Comparison of ENCODE assay signal across 22 cellular contexts in the genomic region with DNA sequence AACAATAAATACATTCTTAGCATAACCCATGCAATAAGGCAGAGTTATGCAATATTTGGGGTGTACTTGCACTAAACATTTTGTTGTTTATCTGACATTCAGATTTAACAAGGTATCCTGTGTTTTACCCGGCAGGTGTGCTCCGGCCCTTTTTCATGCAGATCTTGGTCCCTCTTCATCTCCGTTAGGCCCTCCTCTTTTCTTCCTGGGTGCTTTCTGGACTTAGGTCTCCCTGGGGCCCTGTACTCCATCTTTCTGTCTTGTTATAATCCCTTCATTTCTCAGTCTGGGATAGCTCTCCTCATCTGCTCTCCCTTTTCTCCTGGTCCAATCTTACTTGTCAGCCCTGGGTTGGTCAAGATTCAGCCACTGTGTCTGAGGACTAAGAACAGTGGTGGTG. TPM values are rescaled to one million over a fixed set of nuclear protein-coding genes. Genes with fewer than 3 reads are reported as not detected.
DNase-seq lines count a peak whose midpoint lies in the region; ATAC-seq, FAIRE-seq and TF ChIP-seq lines count a peak whose summit lies in the region.
"Had no signal": no experiment of that assay in that cellular context is flagged by ENCODE, and none has a peak within 500 bp of the region (broad histone marks: within the 10 kb centered on the region; RNA-seq: fewer than 3 reads in every experiment).

No MANE protein-coding gene starts in this region.

- intact Hi-C loops in HepG2 (cut with micrococcal nuclease; ENCODE audit: unreplicated experiment) (no loop called here), right lobe of liver (cut with DNase I) (loop anchor here in 1 of 2 donors (10.0 kb wide), 1 partner anchor 164 kb away; no protein-coding TSS in a partner anchor), posterior cingulate gyrus (cut with DNase I) (no loop called here)

- DNase-seq in HepG2 (ENCODE audit: low spot score) (no peak), right lobe of liver (no peak), coronary artery (ENCODE audit: low spot score) (peak; percentile 21), neuronal stem cell (ENCODE audit: low spot score) (no peak), NCI-H187 treated with DMSO at 0.1 percent for 48 hours (lab: John Stamatoyannopoulos, UW) (no peak), posterior cingulate gyrus (no peak)
- DNase-seq: Caco-2; CD4-positive, CD25-positive, alpha-beta regulatory T cell; CD8-positive, alpha-beta T cell; DMS153; DND-41; GM23248; HFFc6 had no signal

- no peak overlapping the region for H3K18ac ChIP-seq in neuronal stem cell (ENCODE audit: low read length)

- H3K4me2 ChIP-seq in HepG2 (ENCODE audit: low read depth, low read length) = no peak overlapping the region
- H3K4me2 ChIP-seq in neuronal stem cell (ENCODE audit: insufficient read depth, low read length, poor library complexity, severe bottlenecking) = no peak overlapping the region
- H3K4me2 ChIP-seq: BLaER1 had no signal

- no peaks in the 10 kb centered on the region for H3K79me2 ChIP-seq in HepG2 (ENCODE audit: insufficient read depth, low read length)

- peaks cover 2 to 22% of the 10 kb centered on the region in 2 experiments; a peak in 2 of 5 replicates for H3K27me3 ChIP-seq in HepG2 (ENCODE audit: control insufficient read depth in 1 of 2, insufficient read depth in 2 of 2, low read length in 2 of 2)
- no peaks in the 10 kb centered on the region for H3K27me3 ChIP-seq in right lobe of liver
- H3K27me3 ChIP-seq in neuronal stem cell (ENCODE audit: control insufficient read depth in 3 of 3, insufficient read depth in 3 of 3, low read depth in 1 of 3, low read length in 3 of 3) = peaks cover 0 to 41% (median 0%) of the 10 kb centered on the region in 3 experiments
- H3K27me3 ChIP-seq: BLaER1 had no signal

- no peaks in the 10 kb centered on the region for H3K79me1 ChIP-seq in neuronal stem cell (ENCODE audit: low read depth, low read length)

- no peaks in the 10 kb centered on the region for H4K20me1 ChIP-seq in HepG2 (ENCODE audit: insufficient read depth, low read length)
- H4K20me1 ChIP-seq: BLaER1 had no signal

- H3K4me1 ChIP-seq in HepG2 (ENCODE audit: insufficient read depth, low read length) (peaks cover 37% of the 10 kb centered on the region), right lobe of liver (peaks cover 0 to 10% (median 2%) of the 10 kb centered on the region in 4 donors), neuronal stem cell (ENCODE audit: control insufficient read depth in 2 of 2, insufficient read depth in 1 of 2, low read depth in 1 of 2, low read length in 2 of 2) (peaks cover 7 to 19% of the 10 kb centered on the region in 2 donors)
- H3K4me1 ChIP-seq: BLaER1, HAP-1 had no signal

- H2BK120ac ChIP-seq in neuronal stem cell (ENCODE audit: low read depth, low read length) = no peak overlapping the region

- no TSS peak for BruUV-seq in HepG2 (replicated peaks; lab: Mats Ljungman, UMichigan)

- H2BK15ac ChIP-seq in neuronal stem cell (ENCODE audit: low read length) = peak overlapping the region; percentile 19

- no peak overlapping the region for H4K91ac ChIP-seq in neuronal stem cell (ENCODE audit: low read depth, low read length, poor library complexity)

- FAIRE-seq in HepG2 (lab: Jason Lieb, UNC) = no peak
- FAIRE-seq: A204.1, G401.6, GM12892, H54 had no signal

- H3K27ac ChIP-seq in HepG2 (ENCODE audit: extremely low read length, insufficient read depth, low read length) = no peak overlapping the region
- no peak overlapping the region for H3K27ac ChIP-seq in right lobe of liver
- no peak overlapping the region for H3K27ac ChIP-seq in coronary artery
- H3K27ac ChIP-seq in neuronal stem cell (replicated peaks; ENCODE audit: low read length) = no peak overlapping the region
- H3K27ac ChIP-seq: 22Rv1, BLaER1, C4-2B, GM23248 had no signal

- no peak for TF ChIP-seq POLR2A in HepG2 (IDR thresholded peaks at IDR 0.05; ENCODE audit: insufficient read depth in 1 of 2, low read depth in 2 of 2, low read length in 2 of 2)
- TF ChIP-seq POLR2A in right lobe of liver (IDR thresholded peaks at IDR 0.05) = no peak

- TF ChIP-seq EP300 in HepG2 (IDR thresholded peaks at IDR 0.05; ENCODE audit: low read depth in 2 of 2, low read length in 2 of 2) (no peak), HepG2 (CRISPR knock-in tag; IDR thresholded peaks at IDR 0.05; ENCODE audit: borderline replicate concordance) (no peak)

- H3K9me3 ChIP-seq in HepG2 (ENCODE audit: low read length) (peaks cover 10% of the 10 kb centered on the region), right lobe of liver (no peaks in the 10 kb centered on the region), neuronal stem cell (replicated peaks in 1 of 2; ENCODE audit: control insufficient read depth in 2 of 2, insufficient read depth in 1 of 2, low read depth in 1 of 2, low read length in 2 of 2) (peaks cover 13 to 15% of the 10 kb centered on the region in 2 donors)
- H3K9me3 ChIP-seq: Caco-2, HAP-1 had no signal

- 35% methylated on average over 3 of the region's 3 CpGs for WGBS in HepG2 (ENCODE audit: low lambda C conversion rate)
- 95% methylated on average over 3 of the region's 3 CpGs for WGBS in right lobe of liver (ENCODE audit: insufficient coverage, low coverage, low lambda C conversion rate, missing lambda C conversion rate)
- WGBS in neuronal stem cell (ENCODE audit: extremely low coverage in 2 of 2, insufficient read length in 2 of 2, insufficient replicate concordance in 1 of 2), 2 donors = no CpG with 5 or more reads among the region's 3 CpGs

- TF ChIP-seq RAD21 in HepG2 (CRISPR knock-in tag; IDR thresholded peaks at IDR 0.05) = no peak

- in situ Hi-C loops in HepG2 (cut with HindIII; ENCODE audit: extremely low pct_ligation_motif_present, low pct_unique_long_range_greater_than_20kb) = no loop called here

- H3K23ac ChIP-seq in neuronal stem cell (ENCODE audit: low read depth, low read length, poor library complexity) = no peak overlapping the region

- no peak overlapping the region for H2BK12ac ChIP-seq in neuronal stem cell (ENCODE audit: low read length)

- H2AFZ ChIP-seq in HepG2 (ENCODE audit: low read length) (no peak overlapping the region), neuronal stem cell (ENCODE audit: low read length) (no peak overlapping the region)
- H2AFZ ChIP-seq: GM23248 had no signal

- no peak overlapping the region for H4K8ac ChIP-seq in neuronal stem cell (ENCODE audit: low read depth, low read length)

- H3K14ac ChIP-seq in neuronal stem cell (ENCODE audit: low read length) = no peak overlapping the region

- H2BK5ac ChIP-seq in neuronal stem cell (ENCODE audit: low read length) = no peak overlapping the region

- H3K4ac ChIP-seq in neuronal stem cell (ENCODE audit: low read length) = no peak overlapping the region

- POLR2A ChIA-PET in HepG2 (lab: Yijun Ruan, JAX) = interaction anchor here (0.9 kb wide), 1 partner anchor 11 kb away, joined by 3 read pairs; no protein-coding TSS in a partner anchor

- ATAC-seq in HepG2 (no peak), right lobe of liver (no peak), GM18861 (IDR thresholded peaks at IDR 0.05; ENCODE audit: unreplicated experiment) (no peak)
- ATAC-seq: CD8-positive, alpha-beta T cell had no signal

- no peak for TF ChIP-seq CTCF in HepG2 (CRISPR knock-in tag; IDR thresholded peaks at IDR 0.05)
- TF ChIP-seq CTCF in right lobe of liver (IDR thresholded peaks at IDR 0.05) = no peak
- TF ChIP-seq CTCF in coronary artery (IDR thresholded peaks at IDR 0.05) = no peak

- H3K9ac ChIP-seq in HepG2 (ENCODE audit: insufficient read depth, low read depth, low read length) (no peak overlapping the region), neuronal stem cell (ENCODE audit: low read depth, low read length, poor library complexity) (no peak overlapping the region)
- H3K9ac ChIP-seq: BLaER1, GM23248 had no signal

- H3K4me3 ChIP-seq in HepG2 (replicated peaks in 1 of 3; ENCODE audit: insufficient read depth in 1 of 3, low read depth in 2 of 3, low read length in 3 of 3) = no peak overlapping the region
- H3K4me3 ChIP-seq in right lobe of liver = no peak overlapping the region
- H3K4me3 ChIP-seq in coronary artery = no peak overlapping the region
- H3K4me3 ChIP-seq in neuronal stem cell (ENCODE audit: low read length in 2 of 2) = no peak overlapping the region
- H3K4me3 ChIP-seq: BLaER1, GM23248, HAP-1 had no signal

- H2AK5ac ChIP-seq in neuronal stem cell (ENCODE audit: low read depth, low read length) = no peak overlapping the region

- H3K36me3 ChIP-seq in HepG2 (replicated peaks in 1 of 2; ENCODE audit: control insufficient read depth in 1 of 2, insufficient read depth in 2 of 2, low read length in 2 of 2) (no peaks in the 10 kb centered on the region), right lobe of liver (no peaks in the 10 kb centered on the region), neuronal stem cell (replicated peaks in 1 of 2; ENCODE audit: control insufficient read depth in 2 of 2, insufficient read depth in 2 of 2, low read length in 2 of 2) (no peaks in the 10 kb centered on the region)
- H3K36me3 ChIP-seq: BLaER1, HAP-1 had no signal

- CTCF ChIA-PET in HepG2 (lab: Yijun Ruan, JAX; ENCODE audit: low intra/inter-chr PET ratio, low total read pairs) = no interaction called here

TF ChIP-seq in HepG2, 621 proteins besides CTCF, POLR2A, EP300 and RAD21 (continues in another document):
- no peak for TF ChIP-seq RAD51 (IDR thresholded peaks at IDR 0.05; ENCODE audit: borderline replicate concordance)

RNA-seq across cellular contexts. Expression of a gene that starts 18.0 kb away (rescaled TPM):
- total RNA-seq in HepG2 (2016; rRNA removed; fragmentation: Illumina TruSeq; extraction: Trizol) (7.3 and 17.8 TPM in 2 replicates), right lobe of liver (10 to 100 TPM; 22.3 to 88.5 (median 45.4) TPM)
- total RNA-seq in HepG2 (2016; cell fraction: cytosol; rRNA removed; fragmentation: Illumina TruSeq; extraction: Trizol; ENCODE audit: low read depth) = 9.0 and 10.2 TPM in 2 replicates
- total RNA-seq in HepG2 (2016; cell fraction: insoluble cytoplasmic fraction; rRNA removed; fragmentation: Illumina TruSeq; extraction: Trizol) = 6.2 and 18.0 TPM in 2 replicates
- total RNA-seq in HepG2 (2016; cell fraction: membrane; rRNA removed; fragmentation: Illumina TruSeq; extraction: Trizol) = 6.9 and 8.3 TPM in 2 replicates
- total RNA-seq in HepG2 (2016; cell fraction: nucleus; rRNA removed; fragmentation: Illumina TruSeq; extraction: Trizol) = 20.7 and 28.1 TPM in 2 replicates
- polyA plus RNA-seq in HepG2 (2011; rRNA removed) = 35.6 and 42.1 TPM in 2 replicates
- polyA plus RNA-seq in HepG2 (2011; cell fraction: cytosol; rRNA removed) = 32.2 and 39.1 TPM in 2 replicates
- 47.2 and 50.5 TPM in 2 replicates for polyA plus RNA-seq in HepG2 (2011; cell fraction: nucleus; rRNA removed)
- 31.2 and 40.4 TPM in 2 replicates for polyA plus RNA-seq in HepG2 (2012)
- 2.0 and 2.9 TPM in 2 replicates for polyA plus RNA-seq in HepG2 (2016; cell fraction: cytosol; fragmentation: Illumina TruSeq; extraction: Trizol; ENCODE audit: low read depth)
- 11.7 and 14.0 TPM in 2 replicates for polyA plus RNA-seq in HepG2 (2016; cell fraction: insoluble cytoplasmic fraction; fragmentation: Illumina TruSeq; extraction: Trizol; ENCODE audit: low read depth)
- 3.9 TPM in 2 replicates for polyA plus RNA-seq in HepG2 (2016; cell fraction: membrane; fragmentation: Illumina TruSeq; extraction: Trizol; ENCODE audit: low read depth)
- polyA plus RNA-seq in HepG2 (2016; cell fraction: nucleus; fragmentation: Illumina TruSeq; extraction: Trizol; ENCODE audit: insufficient read depth, low read depth) = 47.9 and 54.1 TPM in 2 replicates
- 31.7 and 106 TPM in 2 replicates for polyA minus RNA-seq in HepG2 (2011; rRNA and poly(A)+ RNA removed; ENCODE audit: low replicate concordance)
- 26.9 and 29.0 TPM in 2 replicates for polyA minus RNA-seq in HepG2 (2011; cell fraction: cytosol; rRNA and poly(A)+ RNA removed)
- 31.0 and 31.3 TPM in 2 replicates for polyA minus RNA-seq in HepG2 (2011; cell fraction: nucleus; rRNA and poly(A)+ RNA removed)
- polyA plus RNA-seq in neuronal stem cell (2013, experiment 1 of 2) = 180 TPM
- 179 TPM for polyA plus RNA-seq in neuronal stem cell (2013, experiment 2 of 2)
- total RNA-seq: CD4-positive, CD25-positive, alpha-beta regulatory T cell; CD8-positive, alpha-beta T cell; HFFc6 had no signal
- polyA plus RNA-seq: CD4-positive, CD25-positive, alpha-beta regulatory T cell had no signal
